In genomic region chr19:50921391-50922315, GRCh38 we compare ENCODE assay signal across 1 cellular context.
TF ChIP-seq lines count a peak whose summit lies in the region.

No MANE protein-coding gene starts in this region.

TF ChIP-seq in HEK293, 187 proteins besides CTCF, POLR2A, EP300 and RAD21 (continued from another document and continues in another):
- TF ChIP-seq ZNF549 (tag by site-specific recombination; IDR thresholded peaks at IDR 0.05), result no peak
- peak; percentile 71; the same call in 1 of the 2 replicates for TF ChIP-seq ZNF600 (tag by site-specific recombination; IDR thresholded peaks at IDR 0.05)
- no peak for TF ChIP-seq GFI1B (tag by site-specific recombination; IDR thresholded peaks at IDR 0.05)
- 0 out of 2 replicates have a peak, but pooled peaks have one; percentile 12 for TF ChIP-seq ZNF394 (tag by site-specific recombination; IDR thresholded peaks at IDR 0.05; ENCODE audit: borderline replicate concordance)
- no peak for TF ChIP-seq ZNF24 (tag by site-specific recombination; IDR thresholded peaks at IDR 0.05)
- peak; percentile 19; the same call in 1 of the 2 replicates for TF ChIP-seq FEZF1 (tag by site-specific recombination; IDR thresholded peaks at IDR 0.05)
- TF ChIP-seq ZNF660 (tag by site-specific recombination; IDR thresholded peaks at IDR 0.05), result no peak
- TF ChIP-seq ZNF2 (tag by site-specific recombination; IDR thresholded peaks at IDR 0.05), result no peak
- no peak for TF ChIP-seq ZNF23 (tag by site-specific recombination; IDR thresholded peaks at IDR 0.05; ENCODE audit: borderline replicate concordance)
- no peak for TF ChIP-seq ZNF133 (tag by site-specific recombination; IDR thresholded peaks at IDR 0.05)
- TF ChIP-seq ZFP41 (tag by site-specific recombination; IDR thresholded peaks at IDR 0.05; ENCODE audit: borderline replicate concordance), result no peak
- TF ChIP-seq ZNF169 (tag by site-specific recombination; IDR thresholded peaks at IDR 0.05), result no peak
- TF ChIP-seq ZIC2 (tag by site-specific recombination; IDR thresholded peaks at IDR 0.05), result peak; percentile 99
- no peak for TF ChIP-seq ZNF426 (tag by site-specific recombination; IDR thresholded peaks at IDR 0.05)
- no peak for TF ChIP-seq KLF1 (tag by site-specific recombination; IDR thresholded peaks at IDR 0.05)
- TF ChIP-seq ZNF596 (tag by site-specific recombination; IDR thresholded peaks at IDR 0.05), result no peak
- TF ChIP-seq, protein P1, sequence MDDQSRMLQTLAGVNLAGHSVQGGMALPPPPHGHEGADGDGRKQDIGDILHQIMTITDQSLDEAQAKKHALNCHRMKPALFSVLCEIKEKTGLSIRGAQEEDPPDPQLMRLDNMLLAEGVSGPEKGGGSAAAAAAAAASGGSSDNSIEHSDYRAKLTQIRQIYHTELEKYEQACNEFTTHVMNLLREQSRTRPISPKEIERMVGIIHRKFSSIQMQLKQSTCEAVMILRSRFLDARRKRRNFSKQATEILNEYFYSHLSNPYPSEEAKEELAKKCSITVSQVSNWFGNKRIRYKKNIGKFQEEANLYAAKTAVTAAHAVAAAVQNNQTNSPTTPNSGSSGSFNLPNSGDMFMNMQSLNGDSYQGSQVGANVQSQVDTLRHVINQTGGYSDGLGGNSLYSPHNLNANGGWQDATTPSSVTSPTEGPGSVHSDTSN (CRISPR knock-in tag; IDR thresholded peaks at IDR 0.05), result no peak
- TF ChIP-seq ZNF843 (tag by site-specific recombination; IDR thresholded peaks at IDR 0.05), result no peak
- no peak for TF ChIP-seq ZNF404 (tag by site-specific recombination; IDR thresholded peaks at IDR 0.05)
- no peak for TF ChIP-seq ZNF433 (tag by site-specific recombination; IDR thresholded peaks at IDR 0.05; ENCODE audit: low read depth)
- TF ChIP-seq ZNF555 (tag by site-specific recombination; conservative IDR thresholded peaks at IDR 0.05), result no peak
- TF ChIP-seq ZNF544 (tag by site-specific recombination; IDR thresholded peaks at IDR 0.05), result no peak
- TF ChIP-seq TRIM28 (IDR thresholded peaks at IDR 0.05; ENCODE audit: borderline replicate concordance, low read length), result no peak
- TF ChIP-seq ZFP69B (tag by site-specific recombination; IDR thresholded peaks at IDR 0.05), result no peak
- no peak for TF ChIP-seq ZNF830 (tag by site-specific recombination; IDR thresholded peaks at IDR 0.05; ENCODE audit: low read depth)
- TF ChIP-seq ZNF10 (tag by site-specific recombination; IDR thresholded peaks at IDR 0.05), result peak; percentile 82
- TF ChIP-seq ZNF19 (tag by site-specific recombination; IDR thresholded peaks at IDR 0.05; ENCODE audit: low read depth), result no peak
- peak; percentile 98 for TF ChIP-seq GLIS1 (tag by site-specific recombination; IDR thresholded peaks at IDR 0.05)
- no peak for TF ChIP-seq GLI4 (tag by site-specific recombination; IDR thresholded peaks at IDR 0.05)
- TF ChIP-seq ZNF610 (tag by site-specific recombination; IDR thresholded peaks at IDR 0.05; ENCODE audit: borderline replicate concordance), result no peak
- TF ChIP-seq ZNF18 (tag by site-specific recombination; IDR thresholded peaks at IDR 0.05), result no peak
- no peak for TF ChIP-seq ZNF510 (tag by site-specific recombination; IDR thresholded peaks at IDR 0.05; ENCODE audit: insufficient replicate concordance)
- no peak for TF ChIP-seq ZSCAN23 (tag by site-specific recombination; IDR thresholded peaks at IDR 0.05)
- TF ChIP-seq SCRT2 (tag by site-specific recombination; IDR thresholded peaks at IDR 0.05), result no peak
- TF ChIP-seq, protein P2, sequence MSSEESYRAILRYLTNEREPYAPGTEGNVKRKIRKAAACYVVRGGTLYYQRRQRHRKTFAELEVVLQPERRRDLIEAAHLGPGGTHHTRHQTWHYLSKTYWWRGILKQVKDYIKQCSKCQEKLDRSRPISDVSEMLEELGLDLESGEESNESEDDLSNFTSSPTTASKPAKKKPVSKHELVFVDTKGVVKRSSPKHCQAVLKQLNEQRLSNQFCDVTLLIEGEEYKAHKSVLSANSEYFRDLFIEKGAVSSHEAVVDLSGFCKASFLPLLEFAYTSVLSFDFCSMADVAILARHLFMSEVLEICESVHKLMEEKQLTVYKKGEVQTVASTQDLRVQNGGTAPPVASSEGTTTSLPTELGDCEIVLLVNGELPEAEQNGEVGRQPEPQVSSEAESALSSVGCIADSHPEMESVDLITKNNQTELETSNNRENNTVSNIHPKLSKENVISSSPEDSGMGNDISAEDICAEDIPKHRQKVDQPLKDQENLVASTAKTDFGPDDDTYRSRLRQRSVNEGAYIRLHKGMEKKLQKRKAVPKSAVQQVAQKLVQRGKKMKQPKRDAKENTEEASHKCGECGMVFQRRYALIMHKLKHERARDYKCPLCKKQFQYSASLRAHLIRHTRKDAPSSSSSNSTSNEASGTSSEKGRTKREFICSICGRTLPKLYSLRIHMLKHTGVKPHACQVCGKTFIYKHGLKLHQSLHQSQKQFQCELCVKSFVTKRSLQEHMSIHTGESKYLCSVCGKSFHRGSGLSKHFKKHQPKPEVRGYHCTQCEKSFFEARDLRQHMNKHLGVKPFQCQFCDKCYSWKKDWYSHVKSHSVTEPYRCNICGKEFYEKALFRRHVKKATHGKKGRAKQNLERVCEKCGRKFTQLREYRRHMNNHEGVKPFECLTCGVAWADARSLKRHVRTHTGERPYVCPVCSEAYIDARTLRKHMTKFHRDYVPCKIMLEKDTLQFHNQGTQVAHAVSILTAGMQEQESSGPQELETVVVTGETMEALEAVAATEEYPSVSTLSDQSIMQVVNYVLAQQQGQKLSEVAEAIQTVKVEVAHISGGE (tag by site-specific recombination; conservative IDR thresholded peaks at IDR 0.05; ENCODE audit: low read depth), result no peak
- TF ChIP-seq ZFP3 (tag by site-specific recombination; IDR thresholded peaks at IDR 0.05; ENCODE audit: low read depth), result no peak
- TF ChIP-seq ZNF629 (tag by site-specific recombination; IDR thresholded peaks at IDR 0.05), result no peak
- peak; percentile 56 for TF ChIP-seq ZFHX2 (tag by site-specific recombination; conservative IDR thresholded peaks at IDR 0.05)
- no peak for TF ChIP-seq ZNF146 (tag by site-specific recombination; IDR thresholded peaks at IDR 0.05)
- no peak for TF ChIP-seq ZNF76 (tag by site-specific recombination; IDR thresholded peaks at IDR 0.05; ENCODE audit: borderline replicate concordance, low read depth)
- no peak for TF ChIP-seq ZNF248 (tag by site-specific recombination; IDR thresholded peaks at IDR 0.05)
- TF ChIP-seq ZNF548 (tag by site-specific recombination; IDR thresholded peaks at IDR 0.05), result no peak
- no peak for TF ChIP-seq KLF7 (tag by site-specific recombination; IDR thresholded peaks at IDR 0.05; ENCODE audit: borderline replicate concordance)
- no peak for TF ChIP-seq ZNF621 (tag by site-specific recombination; IDR thresholded peaks at IDR 0.05)
- TF ChIP-seq, protein P3, sequence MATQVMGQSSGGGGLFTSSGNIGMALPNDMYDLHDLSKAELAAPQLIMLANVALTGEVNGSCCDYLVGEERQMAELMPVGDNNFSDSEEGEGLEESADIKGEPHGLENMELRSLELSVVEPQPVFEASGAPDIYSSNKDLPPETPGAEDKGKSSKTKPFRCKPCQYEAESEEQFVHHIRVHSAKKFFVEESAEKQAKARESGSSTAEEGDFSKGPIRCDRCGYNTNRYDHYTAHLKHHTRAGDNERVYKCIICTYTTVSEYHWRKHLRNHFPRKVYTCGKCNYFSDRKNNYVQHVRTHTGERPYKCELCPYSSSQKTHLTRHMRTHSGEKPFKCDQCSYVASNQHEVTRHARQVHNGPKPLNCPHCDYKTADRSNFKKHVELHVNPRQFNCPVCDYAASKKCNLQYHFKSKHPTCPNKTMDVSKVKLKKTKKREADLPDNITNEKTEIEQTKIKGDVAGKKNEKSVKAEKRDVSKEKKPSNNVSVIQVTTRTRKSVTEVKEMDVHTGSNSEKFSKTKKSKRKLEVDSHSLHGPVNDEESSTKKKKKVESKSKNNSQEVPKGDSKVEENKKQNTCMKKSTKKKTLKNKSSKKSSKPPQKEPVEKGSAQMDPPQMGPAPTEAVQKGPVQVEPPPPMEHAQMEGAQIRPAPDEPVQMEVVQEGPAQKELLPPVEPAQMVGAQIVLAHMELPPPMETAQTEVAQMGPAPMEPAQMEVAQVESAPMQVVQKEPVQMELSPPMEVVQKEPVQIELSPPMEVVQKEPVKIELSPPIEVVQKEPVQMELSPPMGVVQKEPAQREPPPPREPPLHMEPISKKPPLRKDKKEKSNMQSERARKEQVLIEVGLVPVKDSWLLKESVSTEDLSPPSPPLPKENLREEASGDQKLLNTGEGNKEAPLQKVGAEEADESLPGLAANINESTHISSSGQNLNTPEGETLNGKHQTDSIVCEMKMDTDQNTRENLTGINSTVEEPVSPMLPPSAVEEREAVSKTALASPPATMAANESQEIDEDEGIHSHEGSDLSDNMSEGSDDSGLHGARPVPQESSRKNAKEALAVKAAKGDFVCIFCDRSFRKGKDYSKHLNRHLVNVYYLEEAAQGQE (tag by site-specific recombination; IDR thresholded peaks at IDR 0.05), result no peak
- no peak for TF ChIP-seq ZNF324 (tag by site-specific recombination; IDR thresholded peaks at IDR 0.05)
- TF ChIP-seq, protein P4, sequence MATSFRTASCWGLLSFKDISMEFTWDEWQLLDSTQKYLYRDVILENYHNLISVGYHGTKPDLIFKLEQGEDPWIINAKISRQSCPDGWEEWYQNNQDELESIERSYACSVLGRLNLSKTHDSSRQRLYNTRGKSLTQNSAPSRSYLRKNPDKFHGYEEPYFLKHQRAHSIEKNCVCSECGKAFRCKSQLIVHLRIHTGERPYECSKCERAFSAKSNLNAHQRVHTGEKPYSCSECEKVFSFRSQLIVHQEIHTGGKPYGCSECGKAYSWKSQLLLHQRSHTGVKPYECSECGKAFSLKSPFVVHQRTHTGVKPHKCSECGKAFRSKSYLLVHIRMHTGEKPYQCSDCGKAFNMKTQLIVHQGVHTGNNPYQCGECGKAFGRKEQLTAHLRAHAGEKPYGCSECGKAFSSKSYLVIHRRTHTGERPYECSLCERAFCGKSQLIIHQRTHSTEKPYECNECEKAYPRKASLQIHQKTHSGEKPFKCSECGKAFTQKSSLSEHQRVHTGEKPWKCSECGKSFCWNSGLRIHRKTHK (tag by site-specific recombination; IDR thresholded peaks at IDR 0.05), result no peak
- no peak for TF ChIP-seq ZNF792 (tag by site-specific recombination; IDR thresholded peaks at IDR 0.05)
- TF ChIP-seq ZNF776 (tag by site-specific recombination; IDR thresholded peaks at IDR 0.05; ENCODE audit: borderline replicate concordance), result no peak
- TF ChIP-seq KLF9 (tag by site-specific recombination; IDR thresholded peaks at IDR 0.05; ENCODE audit: low read depth), result no peak
- no peak for TF ChIP-seq ZNF274 (IDR thresholded peaks at IDR 0.05; ENCODE audit: low read length)
- no peak for TF ChIP-seq ZNF274 (tag by site-specific recombination; IDR thresholded peaks at IDR 0.05; ENCODE audit: borderline replicate concordance)
- TF ChIP-seq ZSCAN16 (tag by site-specific recombination; IDR thresholded peaks at IDR 0.05), result no peak
- TF ChIP-seq ZBTB17 (tag by site-specific recombination; IDR thresholded peaks at IDR 0.05), result peak; percentile 33; the same call in 1 of the 2 replicates
- TF ChIP-seq, protein P5, sequence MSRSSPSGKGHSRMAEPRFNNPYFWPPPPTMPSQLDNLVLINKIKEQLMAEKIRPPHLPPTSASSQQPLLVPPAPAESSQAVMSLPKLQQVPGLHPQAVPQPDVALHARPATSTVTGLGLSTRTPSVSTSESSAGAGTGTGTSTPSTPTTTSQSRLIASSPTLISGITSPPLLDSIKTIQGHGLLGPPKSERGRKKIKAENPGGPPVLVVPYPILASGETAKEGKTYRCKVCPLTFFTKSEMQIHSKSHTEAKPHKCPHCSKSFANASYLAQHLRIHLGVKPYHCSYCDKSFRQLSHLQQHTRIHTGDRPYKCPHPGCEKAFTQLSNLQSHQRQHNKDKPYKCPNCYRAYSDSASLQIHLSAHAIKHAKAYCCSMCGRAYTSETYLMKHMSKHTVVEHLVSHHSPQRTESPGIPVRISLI (tag by site-specific recombination; IDR thresholded peaks at IDR 0.05), result no peak
- TF ChIP-seq ZNF514 (tag by site-specific recombination; IDR thresholded peaks at IDR 0.05), result no peak
- TF ChIP-seq ZNF768 (tag by site-specific recombination; IDR thresholded peaks at IDR 0.05), result no peak
- TF ChIP-seq, protein P6, sequence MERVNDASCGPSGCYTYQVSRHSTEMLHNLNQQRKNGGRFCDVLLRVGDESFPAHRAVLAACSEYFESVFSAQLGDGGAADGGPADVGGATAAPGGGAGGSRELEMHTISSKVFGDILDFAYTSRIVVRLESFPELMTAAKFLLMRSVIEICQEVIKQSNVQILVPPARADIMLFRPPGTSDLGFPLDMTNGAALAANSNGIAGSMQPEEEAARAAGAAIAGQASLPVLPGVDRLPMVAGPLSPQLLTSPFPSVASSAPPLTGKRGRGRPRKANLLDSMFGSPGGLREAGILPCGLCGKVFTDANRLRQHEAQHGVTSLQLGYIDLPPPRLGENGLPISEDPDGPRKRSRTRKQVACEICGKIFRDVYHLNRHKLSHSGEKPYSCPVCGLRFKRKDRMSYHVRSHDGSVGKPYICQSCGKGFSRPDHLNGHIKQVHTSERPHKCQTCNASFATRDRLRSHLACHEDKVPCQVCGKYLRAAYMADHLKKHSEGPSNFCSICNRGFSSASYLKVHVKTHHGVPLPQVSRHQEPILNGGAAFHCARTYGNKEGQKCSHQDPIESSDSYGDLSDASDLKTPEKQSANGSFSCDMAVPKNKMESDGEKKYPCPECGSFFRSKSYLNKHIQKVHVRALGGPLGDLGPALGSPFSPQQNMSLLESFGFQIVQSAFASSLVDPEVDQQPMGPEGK (tag by site-specific recombination; IDR thresholded peaks at IDR 0.05), result peak; percentile 37; the same call in 1 of the 2 replicates
- TF ChIP-seq EGR2 (tag by site-specific recombination; IDR thresholded peaks at IDR 0.05; ENCODE audit: low read depth), result peak; percentile 43
- no peak for TF ChIP-seq ZBTB48 (tag by site-specific recombination; IDR thresholded peaks at IDR 0.05)
- no peak for TF ChIP-seq ZNF335 (tag by site-specific recombination; conservative IDR thresholded peaks at IDR 0.05)
- TF ChIP-seq ZNF366 (tag by site-specific recombination; conservative IDR thresholded peaks at IDR 0.05), result peak; percentile 15; the same call in 1 of the 2 replicates
- no peak for TF ChIP-seq IKZF3 (tag by site-specific recombination; IDR thresholded peaks at IDR 0.05)
